In the genomic region with DNA sequence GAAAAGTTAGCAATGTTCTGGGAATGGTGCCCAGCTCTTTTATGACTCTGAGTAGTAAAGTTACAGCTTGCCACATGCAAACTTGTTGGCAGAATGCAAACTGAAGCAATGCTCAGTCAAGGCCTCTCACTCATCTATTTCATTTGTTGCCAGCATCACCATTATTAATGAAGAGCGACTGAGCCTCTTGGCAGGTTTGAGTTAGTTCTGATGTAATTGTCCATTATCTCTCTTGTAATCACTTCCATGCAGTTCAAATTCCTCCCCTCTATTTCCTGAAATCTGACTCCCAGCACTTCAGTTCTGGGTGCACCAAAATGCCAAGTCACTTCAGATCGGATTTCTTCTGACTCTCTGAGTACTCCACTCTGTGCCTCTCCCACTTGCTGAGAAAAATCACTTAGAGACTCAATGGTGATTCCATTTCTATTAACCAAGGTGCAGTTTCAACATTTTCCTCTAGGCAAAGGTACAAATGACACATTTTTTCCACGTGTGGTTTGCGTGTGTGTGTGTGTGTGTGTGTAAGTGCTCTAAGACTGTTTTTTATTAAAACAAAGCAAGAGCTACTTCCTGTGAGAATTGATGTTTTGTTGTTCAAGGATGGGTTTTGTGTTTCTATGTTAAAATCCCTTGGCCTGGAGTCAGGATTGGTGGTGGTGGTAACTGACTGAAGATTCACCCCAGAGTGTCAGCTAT, we compare ENCODE assay signal across 9 cellular contexts.
A peak's percentile ranks its signal among the peaks of the same experiment; 100 is the strongest.
DNase-seq lines count a peak whose midpoint lies in the region; ATAC-seq and TF ChIP-seq lines count a peak whose summit lies in the region.
"Had no signal": no experiment of that assay in that cellular context is flagged by ENCODE, and none has a peak within 500 bp of the region (broad histone marks: within the 10 kb centered on the region; RNA-seq: fewer than 3 reads in every experiment).

No MANE protein-coding gene starts in this region.

- no peaks in the 10 kb centered on the region for H3K9me3 ChIP-seq in HEK293 (ENCODE audit: control insufficient read depth, insufficient read depth, low read depth, low read length)
- H3K9me3 ChIP-seq in gastrocnemius medialis, result no peaks in the 10 kb centered on the region
- H3K9me3 ChIP-seq in vagina, result no peaks in the 10 kb centered on the region

- H3K36me3 ChIP-seq in HEK293 (ENCODE audit: control insufficient read depth in 2 of 2, insufficient read depth in 1 of 2, low read length in 2 of 2) (no peaks in the 10 kb centered on the region), gastrocnemius medialis (no peaks in the 10 kb centered on the region), vagina (no peaks in the 10 kb centered on the region)

- peaks cover 13% of the 10 kb centered on the region for H3K4me1 ChIP-seq in HEK293 (ENCODE audit: control insufficient read depth, insufficient read depth, low read length)
- peaks cover 21% of the 10 kb centered on the region in 2 donors for H3K4me1 ChIP-seq in gastrocnemius medialis
- peaks cover 16% of the 10 kb centered on the region for H3K4me1 ChIP-seq in vagina

- in situ Hi-C loops in gastrocnemius medialis (cut with MboI; ENCODE audit: low sequenced_read_pairs in 4 of 4), result no loop called here

- intact Hi-C loops in gastrocnemius medialis (cut with DNase I; ENCODE audit: low total_unique reads), result loop anchor here (5.0 kb wide), 1 partner anchor 185 kb away; a partner anchor contains a TSS
- intact Hi-C loops in vagina (cut with DNase I), result no loop called here

- H3K27ac ChIP-seq in HEK293 (ENCODE audit: extremely low read depth, low read depth, low read length), result peak overlapping the region; percentile 10; the same call in 1 of the 2 replicates
- peak overlapping the region; percentile 52 to 75 (median 72) for H3K27ac ChIP-seq in gastrocnemius medialis
- no peak overlapping the region for H3K27ac ChIP-seq in vagina

- no peak for TF ChIP-seq CTCF in HEK293 (tag by site-specific recombination; IDR thresholded peaks at IDR 0.05)
- TF ChIP-seq CTCF in fibroblast of villous mesenchyme (IDR thresholded peaks at IDR 0.05; ENCODE audit: insufficient read depth, low read depth, low read length), result no peak
- no peak for TF ChIP-seq CTCF in gastrocnemius medialis (IDR thresholded peaks at IDR 0.05 in 4 of 5, conservative IDR thresholded peaks at IDR 0.05 in 1 of 5)
- no peak for TF ChIP-seq CTCF in vagina (IDR thresholded peaks at IDR 0.05)

- H3K27me3 ChIP-seq in gastrocnemius medialis, result no peaks in the 10 kb centered on the region
- no peaks in the 10 kb centered on the region for H3K27me3 ChIP-seq in vagina

- no peak overlapping the region for H3K4me3 ChIP-seq in HEK293 (ENCODE audit: low read depth, low read length)
- H3K4me3 ChIP-seq in fibroblast of villous mesenchyme (ENCODE audit: low read depth, low read length), result no peak overlapping the region
- no peak overlapping the region for H3K4me3 ChIP-seq in gastrocnemius medialis
- H3K4me3 ChIP-seq in vagina, result no peak overlapping the region

- TF ChIP-seq POLR2A in gastrocnemius medialis (IDR thresholded peaks at IDR 0.05) (no peak), vagina (IDR thresholded peaks at IDR 0.05) (no peak)

- POLR2A ChIA-PET in HEK293 (lab: Yijun Ruan, JAX), result no interaction called here

- CTCF ChIA-PET in HEK293 (lab: Yijun Ruan, JAX), result interaction anchor here (0.6 to 2.3 kb wide), 9 partner anchors 10 to 857 kb away, joined by 3 to 16 read pairs (median 5); no protein-coding TSS in a partner anchor

- DNase-seq in RPMI7951 (ENCODE audit: low read depth) (peak; percentile 97), fibroblast of villous mesenchyme (ENCODE audit: low read depth) (peak; percentile 91), gastrocnemius medialis (peak; percentile 64 to 77), activated gamma-delta T cell (lab: John Stamatoyannopoulos, UW) (no peak), vagina (ENCODE audit: extremely low spot score in 2 of 2) (no peak)
- no peak for DNase-seq in activated CD4-positive, alpha-beta T cell treated with anti-CD3 and anti-CD28 coated beads, Interleukin-2, amount 50 U/mL, for 48 hours

- ATAC-seq in gastrocnemius medialis (peak; percentile 96 to 99), HG03354 (IDR thresholded peaks at IDR 0.05; ENCODE audit: poor library complexity, severe bottlenecking, unreplicated experiment) (no peak)
- ATAC-seq: activated naive CD4-positive, alpha-beta T cell treated with anti-CD3 and anti-CD28 coated beads, Interleukin-2, amount 50 U/mL, for 72 hours had no signal

TF ChIP-seq in HEK293, 187 proteins besides CTCF, POLR2A, EP300 and RAD21 (continues in another document):
- TF ChIP-seq KLF7 (tag by site-specific recombination; IDR thresholded peaks at IDR 0.05; ENCODE audit: borderline replicate concordance) (no peak), EGR2 (tag by site-specific recombination; IDR thresholded peaks at IDR 0.05; ENCODE audit: low read depth) (no peak), SCRT2 (tag by site-specific recombination; IDR thresholded peaks at IDR 0.05) (peak; percentile 89), ZNF654 (tag by site-specific recombination; IDR thresholded peaks at IDR 0.05; ENCODE audit: low read depth) (no peak), ZNF521 (tag by site-specific recombination; IDR thresholded peaks at IDR 0.05) (no peak), ZNF514 (tag by site-specific recombination; IDR thresholded peaks at IDR 0.05) (no peak), HOXD13 (CRISPR knock-in tag; IDR thresholded peaks at IDR 0.05; ENCODE audit: borderline replicate concordance) (no peak), ZNF510 (tag by site-specific recombination; IDR thresholded peaks at IDR 0.05; ENCODE audit: insufficient replicate concordance) (no peak), ZNF701 (tag by site-specific recombination; IDR thresholded peaks at IDR 0.05) (no peak), KLF1 (tag by site-specific recombination; IDR thresholded peaks at IDR 0.05) (peak; percentile 54; the same call in 1 of the 2 replicates), YY2 (tag by site-specific recombination; IDR thresholded peaks at IDR 0.05) (no peak), ZNF529 (tag by site-specific recombination; IDR thresholded peaks at IDR 0.05; ENCODE audit: insufficient replicate concordance) (no peak), ZNF266 (tag by site-specific recombination; IDR thresholded peaks at IDR 0.05; ENCODE audit: low read depth) (no peak), ZFP69B (tag by site-specific recombination; IDR thresholded peaks at IDR 0.05) (no peak; the same call in 1 of the 2 replicates), ZFP41 (tag by site-specific recombination; IDR thresholded peaks at IDR 0.05; ENCODE audit: borderline replicate concordance) (no peak), KLF8 (tag by site-specific recombination; IDR thresholded peaks at IDR 0.05) (peak; percentile 80), GLIS2 (tag by site-specific recombination; IDR thresholded peaks at IDR 0.05) (no peak), ZNF138 (tag by site-specific recombination; IDR thresholded peaks at IDR 0.05; ENCODE audit: borderline replicate concordance) (no peak), ZSCAN23 (tag by site-specific recombination; IDR thresholded peaks at IDR 0.05) (peak; percentile 82; the same call in 1 of the 2 replicates), ZNF2 (tag by site-specific recombination; IDR thresholded peaks at IDR 0.05) (0 out of 2 replicates have a peak, but pooled peaks have one; percentile 61), ZNF560 (tag by site-specific recombination; IDR thresholded peaks at IDR 0.05; ENCODE audit: borderline replicate concordance) (no peak)
- TF ChIP-seq, protein P1, sequence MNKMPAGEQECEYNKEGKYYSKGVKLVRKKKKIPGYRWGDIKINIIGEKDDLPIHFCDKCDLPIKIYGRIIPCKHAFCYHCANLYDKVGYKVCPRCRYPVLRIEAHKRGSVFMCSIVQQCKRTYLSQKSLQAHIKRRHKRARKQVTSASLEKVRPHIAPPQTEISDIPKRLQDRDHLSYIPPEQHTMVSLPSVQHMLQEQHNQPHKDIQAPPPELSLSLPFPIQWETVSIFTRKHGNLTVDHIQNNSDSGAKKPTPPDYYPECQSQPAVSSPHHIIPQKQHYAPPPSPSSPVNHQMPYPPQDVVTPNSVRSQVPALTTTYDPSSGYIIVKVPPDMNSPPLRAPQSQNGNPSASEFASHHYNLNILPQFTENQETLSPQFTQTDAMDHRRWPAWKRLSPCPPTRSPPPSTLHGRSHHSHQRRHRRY (tag by site-specific recombination; IDR thresholded peaks at IDR 0.05), result no peak
- TF ChIP-seq, protein P2, sequence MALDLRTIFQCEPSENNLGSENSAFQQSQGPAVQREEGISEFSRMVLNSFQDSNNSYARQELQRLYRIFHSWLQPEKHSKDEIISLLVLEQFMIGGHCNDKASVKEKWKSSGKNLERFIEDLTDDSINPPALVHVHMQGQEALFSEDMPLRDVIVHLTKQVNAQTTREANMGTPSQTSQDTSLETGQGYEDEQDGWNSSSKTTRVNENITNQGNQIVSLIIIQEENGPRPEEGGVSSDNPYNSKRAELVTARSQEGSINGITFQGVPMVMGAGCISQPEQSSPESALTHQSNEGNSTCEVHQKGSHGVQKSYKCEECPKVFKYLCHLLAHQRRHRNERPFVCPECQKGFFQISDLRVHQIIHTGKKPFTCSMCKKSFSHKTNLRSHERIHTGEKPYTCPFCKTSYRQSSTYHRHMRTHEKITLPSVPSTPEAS (tag by site-specific recombination; IDR thresholded peaks at IDR 0.05), result peak; percentile 78
- TF ChIP-seq, protein P3, sequence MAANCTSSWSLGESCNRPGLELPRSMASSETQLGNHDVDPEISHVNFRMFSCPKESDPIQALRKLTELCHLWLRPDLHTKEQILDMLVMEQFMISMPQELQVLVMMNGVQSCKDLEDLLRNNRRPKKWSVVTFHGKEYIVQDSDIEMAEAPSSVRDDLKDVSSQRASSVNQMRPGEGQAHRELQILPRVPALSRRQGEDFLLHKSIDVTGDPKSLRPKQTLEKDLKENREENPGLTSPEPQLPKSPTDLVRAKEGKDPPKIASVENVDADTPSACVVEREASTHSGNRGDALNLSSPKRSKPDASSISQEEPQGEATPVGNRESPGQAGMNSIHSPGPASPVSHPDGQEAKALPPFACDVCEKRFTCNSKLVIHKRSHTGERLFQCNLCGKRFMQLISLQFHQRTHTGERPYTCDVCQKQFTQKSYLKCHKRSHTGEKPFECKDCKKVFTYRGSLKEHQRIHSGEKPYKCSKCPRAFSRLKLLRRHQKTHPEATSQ (tag by site-specific recombination; IDR thresholded peaks at IDR 0.05), result no peak
- TF ChIP-seq, protein P4, sequence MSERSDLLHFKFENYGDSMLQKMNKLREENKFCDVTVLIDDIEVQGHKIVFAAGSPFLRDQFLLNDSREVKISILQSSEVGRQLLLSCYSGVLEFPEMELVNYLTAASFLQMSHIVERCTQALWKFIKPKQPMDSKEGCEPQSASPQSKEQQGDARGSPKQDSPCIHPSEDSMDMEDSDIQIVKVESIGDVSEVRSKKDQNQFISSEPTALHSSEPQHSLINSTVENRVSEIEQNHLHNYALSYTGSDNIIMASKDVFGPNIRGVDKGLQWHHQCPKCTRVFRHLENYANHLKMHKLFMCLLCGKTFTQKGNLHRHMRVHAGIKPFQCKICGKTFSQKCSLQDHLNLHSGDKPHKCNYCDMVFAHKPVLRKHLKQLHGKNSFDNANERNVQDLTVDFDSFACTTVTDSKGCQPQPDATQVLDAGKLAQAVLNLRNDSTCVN (tag by site-specific recombination; optimal IDR thresholded peaks at IDR 0.05), result no peak

Comparison
In these comparisons a context has a peak if more than half of its experiments do, and no peak if none do; other contexts are left out.
1. DNase-seq: peak in RPMI7951 (single experiment), fibroblast of villous mesenchyme (single experiment) and gastrocnemius medialis (2 of 2); none in activated gamma-delta T cell (single experiment), activated CD4-positive, alpha-beta T cell treated with anti-CD3 and anti-CD28 coated beads, Interleukin-2, amount 50 U/mL, for 48 hours (0 of 2) and vagina (0 of 2).